9 cellular contexts compared by ENCODE assay signal in the genomic region with DNA sequence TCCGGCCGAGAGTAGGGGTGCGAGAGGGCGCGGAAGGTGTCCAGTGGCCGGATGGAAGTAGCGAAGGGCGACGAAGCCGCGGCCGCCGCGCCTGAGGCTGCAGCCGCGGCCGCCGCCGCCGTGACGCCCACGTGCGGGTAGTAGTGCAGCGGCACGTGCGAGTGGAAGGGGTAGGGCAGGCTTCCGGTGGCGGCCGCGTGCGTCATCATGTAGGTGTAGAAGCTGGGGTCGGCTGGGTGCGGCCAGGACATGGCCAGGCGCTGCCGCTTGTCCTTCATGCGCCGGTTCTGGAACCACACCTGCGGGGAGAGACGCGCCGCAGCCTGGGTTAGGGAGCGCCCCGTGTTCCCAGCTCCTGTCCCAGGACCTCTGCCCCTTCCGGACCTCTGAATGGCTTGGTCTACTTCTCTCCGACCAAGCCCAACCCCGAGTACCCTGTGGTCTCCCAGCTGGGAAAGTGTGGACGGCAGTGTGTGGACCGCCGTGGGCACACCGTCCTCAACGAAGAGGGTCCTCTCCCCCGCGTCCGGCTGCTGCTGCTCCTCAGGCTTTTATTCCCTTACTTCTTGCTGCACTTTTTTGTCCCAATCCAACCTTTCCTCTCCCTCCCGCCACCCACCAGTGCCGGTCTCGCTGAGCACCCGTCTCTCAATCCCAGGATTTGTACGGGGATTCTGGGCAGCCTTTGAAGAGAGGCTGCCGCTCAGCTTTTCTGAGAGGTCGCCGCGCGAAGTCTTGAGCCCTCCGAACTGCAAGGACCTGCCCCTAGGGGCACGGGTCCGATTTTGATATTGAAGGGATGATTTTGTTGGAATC. TPM values are rescaled to one million over a fixed set of nuclear protein-coding genes. Genes with fewer than 3 reads are reported as not detected.
A peak's percentile ranks its signal among the peaks of the same experiment; 100 is the strongest.
DNase-seq lines count a peak whose midpoint lies in the region; ATAC-seq and TF ChIP-seq lines count a peak whose summit lies in the region.
"Had no signal": no experiment of that assay in that cellular context is flagged by ENCODE, and none has a peak within 500 bp of the region (broad histone marks: within the 10 kb centered on the region; RNA-seq: fewer than 3 reads in every experiment).

No MANE protein-coding gene starts in this region.

- H3K36me3 Mint-ChIP-seq in activated CD8-positive, alpha-beta T cell treated with anti-CD3 and anti-CD28 coated beads for 36 hours (ENCODE audit: low read depth): peaks cover 25% of the 10 kb centered on the region

- no peak for TF ChIP-seq POLR2A in thyroid gland (IDR thresholded peaks at IDR 0.05)

- POLR2A ChIA-PET in activated CD8-positive, alpha-beta T cell treated with anti-CD3 and anti-CD28 coated beads for 36 hours (lab: Charles Lee): interaction anchor here (0.7 to 1.8 kb wide), 2 partner anchors 24 to 87 kb away, joined by 3 to 5 read pairs; no protein-coding TSS in a partner anchor

- TF ChIP-seq CTCF in activated CD8-positive, alpha-beta T cell treated with anti-CD3 and anti-CD28 coated beads for 36 hours (IDR thresholded peaks at IDR 0.05): no peak
- TF ChIP-seq CTCF in thyroid gland (IDR thresholded peaks at IDR 0.05): no peak

- no peak overlapping the region for H3K27ac ChIP-seq in thyroid gland

- intact Hi-C loops in activated CD8-positive, alpha-beta T cell treated with anti-CD3 and anti-CD28 coated beads for 36 hours (cut with micrococcal nuclease): no loop called here
- intact Hi-C loops in thyroid gland (cut with DNase I): loop anchor here (10.0 kb wide), 1 partner anchor 716 kb away; no protein-coding TSS in a partner anchor

- no peak overlapping the region for H3K4me3 ChIP-seq in thyroid gland (replicated peaks in 1 of 3)

- H3K9me3 Mint-ChIP-seq in activated CD8-positive, alpha-beta T cell treated with anti-CD3 and anti-CD28 coated beads for 36 hours: peaks cover 23% of the 10 kb centered on the region

- H3K36me3 ChIP-seq in thyroid gland: no peaks in the 10 kb centered on the region

- peaks cover 10% of the 10 kb centered on the region for H3K4me1 Mint-ChIP-seq in activated CD8-positive, alpha-beta T cell treated with anti-CD3 and anti-CD28 coated beads for 36 hours (ENCODE audit: low read depth)

- peaks cover 90% of the 10 kb centered on the region for H3K27me3 ChIP-seq in thyroid gland

- WGBS in thyroid gland, 2 donors: 12 to 16% methylated on average over 20 to 24 of the region's 67 CpGs

- no peaks in the 10 kb centered on the region for H3K9me3 ChIP-seq in thyroid gland

- no peak overlapping the region for H3K4me3 Mint-ChIP-seq in activated CD8-positive, alpha-beta T cell treated with anti-CD3 and anti-CD28 coated beads for 36 hours

- H3K4me1 ChIP-seq in thyroid gland: peaks cover 5 to 19% of the 10 kb centered on the region in 2 donors

- CTCF ChIA-PET in activated CD8-positive, alpha-beta T cell treated with anti-CD3 and anti-CD28 coated beads for 36 hours (lab: Charles Lee): interaction anchor here (0.6 to 2.4 kb wide), 5 partner anchors 17 to 390 kb away, joined by 3 to 7 read pairs (median 4); no protein-coding TSS in a partner anchor

- no peak for ATAC-seq in activated CD8-positive, alpha-beta T cell treated with anti-CD3 and anti-CD28 coated beads for 36 hours
- no peak for ATAC-seq in GM21576 (IDR thresholded peaks at IDR 0.05; ENCODE audit: unreplicated experiment)

- peaks cover 79% of the 10 kb centered on the region for H3K27me3 Mint-ChIP-seq in activated CD8-positive, alpha-beta T cell treated with anti-CD3 and anti-CD28 coated beads for 36 hours

- H3K27ac Mint-ChIP-seq in activated CD8-positive, alpha-beta T cell treated with anti-CD3 and anti-CD28 coated beads for 36 hours: peak overlapping the region; percentile 30

- DNase-seq in 8988T (peak; percentile 29), EH (ENCODE audit: low read depth) (peak; percentile 21), left kidney (ENCODE audit: low read depth, low spot score) (peak; percentile 68), thyroid gland (no peak), NCI-H2196 treated with DMSO at 0.1 percent for 48 hours (lab: John Stamatoyannopoulos, UW; ENCODE audit: unreplicated experiment) (no peak)
- peak; percentile 41 for DNase-seq in activated CD8-positive, alpha-beta T cell treated with anti-CD3 and anti-CD28 coated beads for 36 hours
- no peak for DNase-seq in stimulated activated CD4-positive, alpha-beta T cell treated with anti-CD3 and anti-CD28 coated beads, Interleukin-2, amount 100 ng/mL, for 48 hours
- DNase-seq: stimulated activated CD4-positive, alpha-beta T cell treated with anti-CD3 and anti-CD28 coated beads, Interleukin-4, amount 100 ng/mL, for 4 hours had no signal

RNA-seq across cellular contexts. Expression of gene EVX2, which starts 3.0 kb away (rescaled TPM):
- not detected for total RNA-seq in activated CD8-positive, alpha-beta T cell treated with anti-CD3 and anti-CD28 coated beads for 36 hours
- total RNA-seq in thyroid gland: not detected

RNA-seq across cellular contexts. Expression of gene HOXD13, which starts 11.8 kb away (rescaled TPM):
- not detected for total RNA-seq in activated CD8-positive, alpha-beta T cell treated with anti-CD3 and anti-CD28 coated beads for 36 hours
- total RNA-seq in thyroid gland: not detected

RNA-seq across cellular contexts. Expression of gene HOXD12, which starts 18.8 kb away (rescaled TPM):
- not detected for total RNA-seq in activated CD8-positive, alpha-beta T cell treated with anti-CD3 and anti-CD28 coated beads for 36 hours
- not detected for total RNA-seq in thyroid gland

RNA-seq across cellular contexts. Expression of gene HOXD11, which starts 26.3 kb away (rescaled TPM):
- not detected for total RNA-seq in activated CD8-positive, alpha-beta T cell treated with anti-CD3 and anti-CD28 coated beads for 36 hours
- total RNA-seq in thyroid gland: not detected

RNA-seq across cellular contexts. Expression of gene HOXD10, which starts 35.8 kb away (rescaled TPM):
- not detected for total RNA-seq in activated CD8-positive, alpha-beta T cell treated with anti-CD3 and anti-CD28 coated beads for 36 hours
- total RNA-seq in thyroid gland: under 1 TPM in 2 of 4 donors, not detected in 2; 0.33 to 0.54 TPM

Comparison
In these comparisons a context has a peak if more than half of its experiments do, and no peak if none do; other contexts are left out.
1. DNase-seq: peak in 8988T (single experiment), EH (single experiment), activated CD8-positive, alpha-beta T cell treated with anti-CD3 and anti-CD28 coated beads for 36 hours (single experiment) and left kidney (single experiment); none in thyroid gland (0 of 2), stimulated activated CD4-positive, alpha-beta T cell treated with anti-CD3 and anti-CD28 coated beads, Interleukin-2, amount 100 ng/mL, for 48 hours (0 of 2) and NCI-H2196 treated with DMSO at 0.1 percent for 48 hours (single experiment).